ENCODE assay signal across 15 cellular contexts in genomic region chr4:83371235-83371634, GRCh38. TPM values are rescaled to one million over a fixed set of nuclear protein-coding genes. Genes with fewer than 3 reads are reported as not detected.
DNase-seq lines count a peak whose midpoint lies in the region; TF ChIP-seq lines count a peak whose summit lies in the region.
"Had no signal": no experiment of that assay in that cellular context is flagged by ENCODE, and none has a peak within 500 bp of the region (broad histone marks: within the 10 kb centered on the region; RNA-seq: fewer than 3 reads in every experiment).

No MANE protein-coding gene starts in this region.

- TF ChIP-seq POLR2A in spleen (IDR thresholded peaks at IDR 0.05): no peak

- H3K79me2 ChIP-seq in Loucy (ENCODE audit: insufficient read depth, low read length) (no peaks in the 10 kb centered on the region), hepatocyte (no peaks in the 10 kb centered on the region)

- TF ChIP-seq CTCF in Loucy (conservative IDR thresholded peaks at IDR 0.05; ENCODE audit: low read length) (no peak), hepatocyte (IDR thresholded peaks at IDR 0.05; ENCODE audit: poor library complexity) (no peak), spleen (IDR thresholded peaks at IDR 0.05 in 8 of 11, conservative IDR thresholded peaks at IDR 0.05 in 3 of 11) (no peak)

- peak overlapping the region in 6 of 11 experiments; percentile 27 to 73 (median 66); a peak in 8 of 22 replicates for H3K9ac ChIP-seq in BLaER1 treated with 17β-estradiol and CSF1 and Interleukin-3, amounts not matched to agents 10 nM and 100 nM
- H3K9ac ChIP-seq in Loucy (ENCODE audit: low read depth, low read length, poor library complexity, severe bottlenecking): no peak overlapping the region
- H3K9ac ChIP-seq: BLaER1 had no signal

- DNase-seq in hepatocyte (ENCODE audit: low spot score): no peak
- DNase-seq in activated effector memory CD4-positive, alpha-beta T cell treated with anti-CD3 and anti-CD28 coated beads, Interleukin-2, amount 50 U/mL, for 16 hours: no peak
- DNase-seq in HK-2 (ENCODE audit: unreplicated experiment): no peak
- DNase-seq in spleen: no peak
- DNase-seq: Calu3; CD4-positive, alpha-beta T cell; CD8-positive, alpha-beta memory T cell; DMS53; DMS79 treated with DMSO at 0.1 percent for 48 hours; GF-D8; H9 had no signal

- H2AFZ ChIP-seq in Loucy (ENCODE audit: low read length): peak overlapping the region; percentile 61; the same call in 1 of the 2 replicates
- H2AFZ ChIP-seq in hepatocyte: no peak overlapping the region
- H2AFZ ChIP-seq: GM23338 had no signal

- intact Hi-C loops in spleen (cut with DNase I; ENCODE audit: low total_unique reads): no loop called here

- H3K9me2 ChIP-seq in Loucy (replicated peaks; ENCODE audit: low read depth, low read length) (no peaks in the 10 kb centered on the region), hepatocyte (replicated peaks; ENCODE audit: insufficient read depth) (no peaks in the 10 kb centered on the region)

- H3K4me3 ChIP-seq in BLaER1 treated with 17β-estradiol and CSF1 and Interleukin-3, amounts not matched to agents 10 nM and 100 nM: no peak overlapping the region
- no peak overlapping the region for H3K4me3 ChIP-seq in Loucy (ENCODE audit: low read length, poor library complexity, severe bottlenecking)
- no peak overlapping the region for H3K4me3 ChIP-seq in hepatocyte
- no peak overlapping the region for H3K4me3 ChIP-seq in spleen
- H3K4me3 ChIP-seq: BLaER1, GM23338 had no signal

- WGBS in hepatocyte (ENCODE audit: low lambda C conversion rate, missing lambda C conversion rate): 90% methylated on average over 5 of the region's 5 CpGs
- WGBS in spleen, 5 donors: 75 to 96% (median 93%) methylated on average over 5 of the region's 5 CpGs

- peaks cover 22 to 64% (median 44%) of the 10 kb centered on the region in 10 experiments for H3K4me1 ChIP-seq in BLaER1 treated with 17β-estradiol and CSF1 and Interleukin-3, amounts not matched to agents 10 nM and 100 nM
- H3K4me1 ChIP-seq in Loucy (ENCODE audit: insufficient read depth, low read length, poor library complexity, severe bottlenecking): peaks cover 12% of the 10 kb centered on the region
- peaks cover 8% of the 10 kb centered on the region for H3K4me1 ChIP-seq in hepatocyte (ENCODE audit: insufficient read depth)
- peaks cover 0 to 20% (median 0%) of the 10 kb centered on the region in 6 donors for H3K4me1 ChIP-seq in spleen

- peak overlapping the region in 9 of 11 experiments; percentile 76 to 92 (median 84); a peak in 17 of 22 replicates for H3K4me2 ChIP-seq in BLaER1 treated with 17β-estradiol and CSF1 and Interleukin-3, amounts not matched to agents 10 nM and 100 nM
- no peak overlapping the region for H3K4me2 ChIP-seq in Loucy (ENCODE audit: low read depth, low read length, poor library complexity, severe bottlenecking)
- H3K4me2 ChIP-seq in hepatocyte: no peak overlapping the region
- H3K4me2 ChIP-seq: BLaER1, GM23338 had no signal

- peaks cover 0 to 8% (median 0%) of the 10 kb centered on the region in 11 experiments; a peak in 4 of 22 replicates for H3K36me3 ChIP-seq in BLaER1 treated with 17β-estradiol and CSF1 and Interleukin-3, amounts not matched to agents 10 nM and 100 nM
- no peaks in the 10 kb centered on the region for H3K36me3 ChIP-seq in Loucy (ENCODE audit: insufficient read depth, low read length)
- no peaks in the 10 kb centered on the region for H3K36me3 ChIP-seq in hepatocyte (replicated peaks; ENCODE audit: insufficient read depth, low read depth)
- H3K36me3 ChIP-seq in spleen: no peaks in the 10 kb centered on the region
- H3K36me3 ChIP-seq: BLaER1 had no signal

- peaks cover 23 to 68% (median 42%) of the 10 kb centered on the region in 11 experiments for H3K9me3 ChIP-seq in BLaER1 treated with 17β-estradiol and CSF1 and Interleukin-3, amounts not matched to agents 10 nM and 100 nM (replicated peaks in 1 of 11)
- H3K9me3 ChIP-seq in Loucy (ENCODE audit: insufficient read depth, low read depth, low read length) (no peaks in the 10 kb centered on the region), hepatocyte (ENCODE audit: low read depth) (no peaks in the 10 kb centered on the region), spleen (no peaks in the 10 kb centered on the region)

- H3K27ac ChIP-seq in BLaER1 treated with 17β-estradiol and CSF1 and Interleukin-3, amounts not matched to agents 10 nM and 100 nM: peak overlapping the region in 9 of 11 experiments; percentile 68 to 88 (median 84); a peak in 15 of 22 replicates
- H3K27ac ChIP-seq in hepatocyte (peak overlapping the region; percentile 80), spleen (no peak overlapping the region)
- H3K27ac ChIP-seq: BLaER1 had no signal

- H4K20me1 ChIP-seq in BLaER1 treated with 17β-estradiol and CSF1 and Interleukin-3, amounts not matched to agents 10 nM and 100 nM: no peaks in the 10 kb centered on the region
- H4K20me1 ChIP-seq in Loucy (ENCODE audit: insufficient read depth, low read length, poor library complexity, severe bottlenecking) (no peaks in the 10 kb centered on the region), hepatocyte (ENCODE audit: insufficient read depth, poor library complexity, severe bottlenecking) (no peaks in the 10 kb centered on the region)
- H4K20me1 ChIP-seq: BLaER1 had no signal

- no peaks in the 10 kb centered on the region for H3F3A ChIP-seq in Loucy (ENCODE audit: low read depth)

- no peaks in the 10 kb centered on the region for H3K27me3 ChIP-seq in BLaER1 treated with 17β-estradiol and CSF1 and Interleukin-3, amounts not matched to agents 10 nM and 100 nM
- H3K27me3 ChIP-seq in Loucy (ENCODE audit: insufficient read depth, low read length, poor library complexity, severe bottlenecking) (no peaks in the 10 kb centered on the region), hepatocyte (no peaks in the 10 kb centered on the region), spleen (replicated peaks in 1 of 7) (no peaks in the 10 kb centered on the region)
- H3K27me3 ChIP-seq: BLaER1 had no signal

RNA-seq across cellular contexts. Expression of gene HPSE, which starts 36.6 kb away (rescaled TPM):
- total RNA-seq in hepatocyte (1.7 and 3.7 TPM in 2 replicates), spleen (10 to 100 TPM; 11.4 to 24.6 (median 13.6) TPM)
- polyA plus RNA-seq in hepatocyte (3.8 and 8.0 TPM in 2 replicates), spleen (1 to 10 TPM; 1.3 to 2.1 (median 1.6) TPM)

Comparison
In these comparisons a context has a peak if more than half of its experiments do, and no peak if none do; other contexts are left out.
1. H3K27ac ChIP-seq: peak in BLaER1 treated with 17β-estradiol and CSF1 and Interleukin-3, amounts not matched to agents 10 nM and 100 nM (9 of 11) and hepatocyte (single experiment); none in spleen (0 of 8).
2. H3K4me2 ChIP-seq: peak in BLaER1 treated with 17β-estradiol and CSF1 and Interleukin-3, amounts not matched to agents 10 nM and 100 nM (9 of 11); none in Loucy (single experiment) and hepatocyte (single experiment).